ENCODE assay signal across 28 cellular contexts in the genomic region with DNA sequence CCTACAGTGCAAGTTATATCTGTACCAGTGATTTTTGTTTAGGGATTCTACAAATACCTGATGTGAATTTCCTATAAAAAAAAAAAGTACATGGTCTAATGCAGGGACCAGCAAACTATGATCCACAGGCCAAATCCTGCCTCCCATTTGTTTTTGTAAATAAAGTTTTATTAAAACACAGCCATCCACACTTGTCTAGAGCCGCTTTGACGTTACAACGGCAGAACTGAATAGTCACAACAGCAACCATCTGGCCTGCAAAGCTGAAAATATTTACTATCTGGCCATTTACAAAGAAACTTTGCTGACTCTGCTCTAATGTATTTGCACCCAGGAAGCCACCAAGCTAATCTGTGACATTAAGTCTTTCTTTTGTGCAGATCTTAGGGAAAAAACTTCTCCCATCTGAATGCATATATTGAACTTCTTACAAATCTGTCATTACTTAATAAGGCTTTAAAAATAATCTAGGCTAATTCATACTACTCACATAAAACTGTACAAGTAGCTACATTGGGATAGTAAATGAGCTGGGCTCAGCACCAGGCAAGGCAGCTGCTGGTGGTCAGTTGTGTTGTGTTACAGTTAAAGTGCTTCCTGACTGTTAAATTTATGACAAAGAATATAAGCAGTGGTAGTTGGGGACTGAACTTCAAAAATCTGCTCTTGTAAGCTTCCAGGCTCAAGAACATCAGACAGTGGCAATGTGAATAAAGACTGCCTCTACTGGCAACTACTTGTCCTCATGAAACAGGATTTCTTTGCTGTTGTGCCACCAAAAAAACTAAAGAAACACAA.
DNase-seq lines count a peak whose midpoint lies in the region; ATAC-seq, FAIRE-seq and TF ChIP-seq lines count a peak whose summit lies in the region.
"Had no signal": no experiment of that assay in that cellular context is flagged by ENCODE, and none has a peak within 500 bp of the region (broad histone marks: within the 10 kb centered on the region; RNA-seq: fewer than 3 reads in every experiment).

No MANE protein-coding gene starts in this region.

- H3K36me3 ChIP-seq in cardiac muscle cell (peaks cover 38% of the 10 kb centered on the region), kidney (ENCODE audit: control insufficient read depth in 1 of 2, insufficient read depth in 2 of 2, low read length in 2 of 2) (peaks cover 32 to 33% of the 10 kb centered on the region in 2 donors)
- H3K36me3 ChIP-seq: ovary had no signal

- ATAC-seq in Right ventricle myocardium inferior: no peak
- no peak for ATAC-seq in esophagus mucosa
- ATAC-seq: activated CD8-positive, alpha-beta T cell treated with anti-CD3 and anti-CD28 coated beads, Interleukin-2, amount 10 ng/mL, durations not matched to agents 7 days and 5 days; natural killer cell; T-helper 17 cell had no signal

- intact Hi-C loops in Right ventricle myocardium inferior (cut with DNase I): no loop called here
- intact Hi-C loops in kidney (cut with DNase I): no loop called here

- H3K27ac ChIP-seq in cardiac muscle cell: peak overlapping the region; percentile 66
- H3K27ac ChIP-seq in kidney (ENCODE audit: low read depth in 2 of 2, low read length in 2 of 2): no peak overlapping the region
- H3K27ac ChIP-seq: BLaER1, epithelial cell of prostate, ovary, Peyer's patch, SJSA1, transverse colon had no signal

- no peak overlapping the region for H3K9ac ChIP-seq in kidney (ENCODE audit: low read length in 2 of 2)
- H3K9ac ChIP-seq: BLaER1 had no signal

- TF ChIP-seq CTCF in cardiac muscle cell (IDR thresholded peaks at IDR 0.05; ENCODE audit: low read depth, low read length) (no peak), fibroblast of pulmonary artery (IDR thresholded peaks at IDR 0.05; ENCODE audit: low read length, missing control alignments) (peak; percentile 11), kidney (IDR thresholded peaks at IDR 0.05; ENCODE audit: borderline replicate concordance, extremely low read depth, insufficient read depth) (no peak)

- FAIRE-seq in RCC 7860 (lab: Jason Lieb, UNC) (no peak), kidney (lab: Jason Lieb, UNC) (no peak)
- FAIRE-seq: keratinocyte had no signal

- DNase-seq in cardiac muscle cell (ENCODE audit: low read depth in 1 of 2, low spot score in 1 of 2) (no peak), Right ventricle myocardium inferior (ENCODE audit: missing footprints) (no peak), RKO (ENCODE audit: low spot score) (peak; percentile 11), fibroblast of pulmonary artery (ENCODE audit: low read depth) (no peak), AML-193 (lab: John Stamatoyannopoulos, UW) (no peak), RCC 7860 (ENCODE audit: low spot score) (no peak), kidney (no peak)
- DNase-seq: ACHN; activated CD4-positive, CD25-positive, alpha-beta regulatory T cell treated with anti-CD3 and anti-CD28 coated beads, Interleukin-2, amount 50 U/mL, for 72 hours; activated CD8-positive, alpha-beta T cell treated with anti-CD3 and anti-CD28 coated beads, Interleukin-2, amount 10 ng/mL, durations not matched to agents 7 days and 5 days; activated effector memory CD4-positive, alpha-beta T cell treated with Interleukin-2 at 50 U/mL for 16 hours; activated naive CD8-positive, alpha-beta T cell treated with anti-CD3 and anti-CD28 coated beads, Interleukin-2, amount 10 ng/mL, durations not matched to agents 7 days and 5 days; COR-L47; H7; head of caudate nucleus; natural killer cell; NCI-H2107; ovary; Peyer's patch; stimulated activated CD4-positive, alpha-beta T cell treated with anti-CD3 and anti-CD28 coated beads, Interleukin-12 subunit alpha, Interleukin-12 subunit beta, amount 100 ng/mL, for 4 hours; stimulated activated CD4-positive, alpha-beta T cell treated with anti-CD3 and anti-CD28 coated beads, Interleukin-4, amount 100 ng/mL, for 1 hour; T-helper 17 cell; transverse colon had no signal

- H3K27me3 ChIP-seq in cardiac muscle cell: no peaks in the 10 kb centered on the region
- H3K27me3 ChIP-seq: BLaER1, ovary, Peyer's patch, SJSA1, transverse colon had no signal

- H3K4me3 ChIP-seq in cardiac muscle cell: no peak overlapping the region
- H3K4me3 ChIP-seq in fibroblast of pulmonary artery (replicated peaks; ENCODE audit: low read depth, low read length): no peak overlapping the region
- no peak overlapping the region for H3K4me3 ChIP-seq in kidney (ENCODE audit: low read length in 2 of 2)
- H3K4me3 ChIP-seq: BLaER1, ovary, Peyer's patch, SJSA1, transverse colon had no signal

- H3K9me3 ChIP-seq in cardiac muscle cell (ENCODE audit: low read depth) (no peaks in the 10 kb centered on the region), kidney (ENCODE audit: control insufficient read depth in 1 of 2, low read length in 2 of 2) (no peaks in the 10 kb centered on the region)
- H3K9me3 ChIP-seq: BLaER1, ovary, Peyer's patch, SJSA1, transverse colon had no signal

- H3K4me1 ChIP-seq in cardiac muscle cell (ENCODE audit: low read depth) (peaks cover 16% of the 10 kb centered on the region), kidney (ENCODE audit: control insufficient read depth in 1 of 2, insufficient read depth in 1 of 2, low read depth in 1 of 2, low read length in 2 of 2) (no peaks in the 10 kb centered on the region)
- H3K4me1 ChIP-seq: Peyer's patch, SJSA1, transverse colon had no signal
